Comparison of ENCODE assay signal across 11 cellular contexts in genomic region chr6:160974304-160974771, GRCh38. TPM values are rescaled to one million over a fixed set of nuclear protein-coding genes. Genes with fewer than 3 reads are reported as not detected.
DNase-seq lines count a peak whose midpoint lies in the region; ATAC-seq and TF ChIP-seq lines count a peak whose summit lies in the region.
"Had no signal": no experiment of that assay in that cellular context is flagged by ENCODE, and none has a peak within 500 bp of the region (broad histone marks: within the 10 kb centered on the region; RNA-seq: fewer than 3 reads in every experiment).

No MANE protein-coding gene starts in this region.

- no peak overlapping the region for H2AK5ac ChIP-seq in IMR-90 (ENCODE audit: low read depth, low read length)

- H3K4me1 ChIP-seq in IMR-90 (ENCODE audit: control insufficient read depth, insufficient read depth, low read length) (peaks cover 32% of the 10 kb centered on the region), tibial nerve (peaks cover 0 to 34% (median 18%) of the 10 kb centered on the region in 4 donors)
- H3K4me1 ChIP-seq: prostate gland had no signal

- BruUV-seq in IMR-90 (replicated peaks; lab: Mats Ljungman, UMichigan), result no TSS peak

- intact Hi-C loops in IMR-90 (cut with micrococcal nuclease), result loop anchor here (5.0 kb wide), 1 partner anchor 298 kb away; the partner anchor contains the start of gene AGPAT4
- intact Hi-C loops in lower leg skin (cut with DNase I; ENCODE audit: low total_unique reads), result no loop called here

- H3K9me3 ChIP-seq in IMR-90 (ENCODE audit: control insufficient read depth, insufficient read depth, low read length), result no peaks in the 10 kb centered on the region
- no peaks in the 10 kb centered on the region for H3K9me3 ChIP-seq in tibial nerve
- H3K9me3 ChIP-seq: prostate gland had no signal

- H2BK15ac ChIP-seq in IMR-90 (ENCODE audit: low read depth, low read length), result no peak overlapping the region

- TF ChIP-seq POLR2A in IMR-90 (IDR thresholded peaks at IDR 0.05; ENCODE audit: low read depth, low read length), result no peak
- no peak for TF ChIP-seq POLR2A in lower leg skin (IDR thresholded peaks at IDR 0.05)
- TF ChIP-seq POLR2A in tibial nerve (IDR thresholded peaks at IDR 0.05), result no peak

- peak overlapping the region; percentile 72; the same call in 1 of the 2 replicates for H3K4me2 ChIP-seq in IMR-90 (ENCODE audit: low read depth, low read length)

- no peaks in the 10 kb centered on the region for H3K9me1 ChIP-seq in IMR-90 (ENCODE audit: insufficient read depth, low read length)

- CTCF ChIA-PET in IMR-90 (lab: Yijun Ruan, JAX), result interaction anchor here (1.1 kb wide), 1 partner anchor 19 kb away, joined by 6 read pairs; no protein-coding TSS in a partner anchor

- dilution Hi-C loops in IMR-90 (cut with HindIII; ENCODE audit: low sequenced_read_pairs, unreplicated experiment), result no loop called here

- H2BK20ac ChIP-seq in IMR-90 (ENCODE audit: low read depth, low read length), result peak overlapping the region; percentile 46; the same call in 1 of the 2 replicates

- no peak overlapping the region for H4K8ac ChIP-seq in IMR-90 (ENCODE audit: low read depth in 2 of 2, low read length in 2 of 2)

- no peaks in the 10 kb centered on the region for H4K20me1 ChIP-seq in IMR-90 (ENCODE audit: insufficient read depth, low read length)

- H4K91ac ChIP-seq in IMR-90 (ENCODE audit: insufficient read depth, low read depth, low read length), result no peak overlapping the region

- peak overlapping the region; percentile 59 for H2BK5ac ChIP-seq in IMR-90 (ENCODE audit: low read depth, low read length, poor library complexity, severe bottlenecking)

- H3K23ac ChIP-seq in IMR-90 (ENCODE audit: low read depth, low read length), result no peak overlapping the region

- no peak overlapping the region; the same call in 1 of the 2 replicates for H3K14ac ChIP-seq in IMR-90 (replicated peaks; ENCODE audit: low read depth, low read length)

- no peaks in the 10 kb centered on the region for H3K79me1 ChIP-seq in IMR-90 (ENCODE audit: low read depth in 1 of 2, low read length in 2 of 2)

- DNase-seq in IMR-90, result peak; percentile 97
- DNase-seq in epithelial cell of esophagus (ENCODE audit: low read depth), result peak; percentile 91
- DNase-seq in lower leg skin (ENCODE audit: low spot score in 2 of 2), result peak; percentile 45 to 94
- peak; percentile 56 to 60 for DNase-seq in tibial nerve (ENCODE audit: low spot score in 2 of 2)
- no peak for DNase-seq in stimulated activated naive CD8-positive, alpha-beta T cell treated with anti-CD3 and anti-CD28 coated beads, Interleukin-15, Interleukin-2, amounts not matched to agents 100 U/mL and 50 U/mL, for 24 hours
- DNase-seq in NK-92 treated with Interleukin-12 subunit alpha and Interleukin-12 subunit beta, amount 100 ng/mL, for 24 hours (lab: John Stamatoyannopoulos, UW), result no peak
- no peak for DNase-seq in COLO829 (ENCODE audit: low spot score)
- no peak for DNase-seq in hippocampal formation (lab: John Stamatoyannopoulos, UW)
- DNase-seq: NCI-H345 had no signal

- ATAC-seq in IMR-90 (ENCODE audit: low read depth), result peak; percentile 31
- ATAC-seq in stimulated activated naive CD8-positive, alpha-beta T cell treated with anti-CD3 and anti-CD28 coated beads, Interleukin-15, Interleukin-2, amounts not matched to agents 100 U/mL and 50 U/mL, for 24 hours, result no peak
- ATAC-seq: GM12878 had no signal

- no peak overlapping the region for H3K56ac ChIP-seq in IMR-90 (ENCODE audit: extremely low read depth, insufficient read depth, low read length)

- peak overlapping the region; percentile 26; the same call in 1 of the 2 replicates for H3K4ac ChIP-seq in IMR-90 (ENCODE audit: low read depth, low read length)

- in situ Hi-C loops in IMR-90 (cut with MboI; ENCODE audit: low sequenced_read_pairs), result no loop called here

- H2AK9ac ChIP-seq in IMR-90 (replicated peaks; ENCODE audit: low read depth, low read length, poor library complexity), result no peak overlapping the region

- H3K18ac ChIP-seq in IMR-90 (ENCODE audit: low read depth, low read length), result peak overlapping the region; percentile 22; the same call in 1 of the 2 replicates

- TF ChIP-seq EP300 in tibial nerve (IDR thresholded peaks at IDR 0.05), result peak in 1 of 2 donors; percentile 50

- peak overlapping the region; percentile 29; the same call in 1 of the 2 replicates for H2BK120ac ChIP-seq in IMR-90 (ENCODE audit: low read depth, low read length)

- H3K4me3 ChIP-seq in IMR-90 (ENCODE audit: insufficient read depth, low read depth, low read length) (no peak overlapping the region), epithelial cell of esophagus (ENCODE audit: low read length) (no peak overlapping the region), lower leg skin (ENCODE audit: low read depth, poor library complexity, severe bottlenecking) (no peak overlapping the region), tibial nerve (no peak overlapping the region)
- H3K4me3 ChIP-seq: GM12878, prostate gland had no signal

- no peak for TF ChIP-seq RAD21 in IMR-90 (IDR thresholded peaks at IDR 0.05; ENCODE audit: low read length)

- no peak overlapping the region for H3K9ac ChIP-seq in IMR-90 (ENCODE audit: low read depth, low read length)

- 0 out of 2 replicates have a peak overlapping the region, but pooled peaks have one; percentile 25 for H4K5ac ChIP-seq in IMR-90 (ENCODE audit: low read depth, low read length)

- 4% methylated on average over 4 of the region's 9 CpGs; no CpG with 5 or more reads in 1 of the 2 experiments for WGBS in IMR-90 (ENCODE audit: extremely low coverage in 2 of 2, insufficient read length in 1 of 2), 2 experiments
- 13 to 33% methylated on average over 9 of the region's 9 CpGs for WGBS in lower leg skin, 2 donors
- 21 to 24% methylated on average over 9 of the region's 9 CpGs for WGBS in tibial nerve, 2 donors

- H2AFZ ChIP-seq in IMR-90 (replicated peaks; ENCODE audit: low read length, poor library complexity), result peak overlapping the region; percentile 35

- POLR2A ChIA-PET in IMR-90 (lab: Charles Lee; ENCODE audit: unreplicated experiment), result no interaction called here

- H3K36me3 ChIP-seq in IMR-90 (ENCODE audit: control insufficient read depth, insufficient read depth, low read length), result no peaks in the 10 kb centered on the region
- no peaks in the 10 kb centered on the region for H3K36me3 ChIP-seq in tibial nerve
- H3K36me3 ChIP-seq: prostate gland had no signal

- H3K27me3 ChIP-seq in IMR-90 (ENCODE audit: control insufficient read depth, insufficient read depth, low read length) (no peaks in the 10 kb centered on the region), tibial nerve (no peaks in the 10 kb centered on the region)

- TF ChIP-seq CTCF in IMR-90 (conservative IDR thresholded peaks at IDR 0.05; ENCODE audit: low read depth, low read length), result no peak
- TF ChIP-seq CTCF in epithelial cell of esophagus (IDR thresholded peaks at IDR 0.05; ENCODE audit: insufficient read depth, low read depth, low read length, missing control alignments), result no peak
- TF ChIP-seq CTCF in lower leg skin (IDR thresholded peaks at IDR 0.05), result no peak
- no peak for TF ChIP-seq CTCF in tibial nerve (IDR thresholded peaks at IDR 0.05)

- H3K27ac ChIP-seq in IMR-90 (ENCODE audit: insufficient read depth, low read length) (peak overlapping the region; percentile 83; the same call in 1 of the 2 replicates), tibial nerve (peak overlapping the region in 3 of 4 donors; percentile 51 to 84 (median 53))
- H3K27ac ChIP-seq: prostate gland had no signal

TF ChIP-seq in IMR-90, 13 proteins besides CTCF, POLR2A, EP300 and RAD21:
- TF ChIP-seq SMC3 (IDR thresholded peaks at IDR 0.05; ENCODE audit: low read depth, low read length) (no peak), MAZ (IDR thresholded peaks at IDR 0.05; ENCODE audit: borderline replicate concordance, low read depth, low read length) (peak; percentile 36; the same call in 1 of the 2 replicates), FOS (IDR thresholded peaks at IDR 0.05; ENCODE audit: low read depth, low read length) (no peak; the same call in 1 of the 2 replicates), CHD1 (IDR thresholded peaks at IDR 0.05; ENCODE audit: low read depth, low read length) (no peak), BHLHE40 (IDR thresholded peaks at IDR 0.05; ENCODE audit: low read depth, low read length) (no peak; the same call in none of the 2 replicates), RCOR1 (IDR thresholded peaks at IDR 0.05; ENCODE audit: insufficient replicate concordance, low read length) (peak; percentile 13), ELK1 (IDR thresholded peaks at IDR 0.05; ENCODE audit: borderline replicate concordance, low read depth, low read length) (no peak), NFE2L2 (IDR thresholded peaks at IDR 0.05; ENCODE audit: low read depth, low read length) (no peak)
- TF ChIP-seq, protein P1, sequence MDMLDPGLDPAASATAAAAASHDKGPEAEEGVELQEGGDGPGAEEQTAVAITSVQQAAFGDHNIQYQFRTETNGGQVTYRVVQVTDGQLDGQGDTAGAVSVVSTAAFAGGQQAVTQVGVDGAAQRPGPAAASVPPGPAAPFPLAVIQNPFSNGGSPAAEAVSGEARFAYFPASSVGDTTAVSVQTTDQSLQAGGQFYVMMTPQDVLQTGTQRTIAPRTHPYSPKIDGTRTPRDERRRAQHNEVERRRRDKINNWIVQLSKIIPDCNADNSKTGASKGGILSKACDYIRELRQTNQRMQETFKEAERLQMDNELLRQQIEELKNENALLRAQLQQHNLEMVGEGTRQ (IDR thresholded peaks at IDR 0.05; ENCODE audit: low read depth, low read length), result peak; percentile 78
TF ChIP-seq in IMR-90: peak in this region for 3.

RNA-seq across cellular contexts. Expression of gene MAP3K4, which starts 17.2 kb away (rescaled TPM):
- total RNA-seq in IMR-90 (2012; rRNA removed), result 20.4 and 23.1 TPM in 2 replicates
- 6.9 and 11.5 TPM in 2 replicates for polyA plus RNA-seq in IMR-90 (2012; rRNA removed)
- polyA plus RNA-seq in IMR-90 (2012; cell fraction: cytosol; rRNA removed), result 2.0 and 3.7 TPM in 2 replicates
- 6.4 and 26.8 TPM in 2 replicates for polyA plus RNA-seq in IMR-90 (2012; cell fraction: nucleus; rRNA removed; ENCODE audit: low replicate concordance)
- total RNA-seq in lower leg skin, result 10 to 100 TPM; 22.8 to 33.8 (median 30.4) TPM
- 10 to 100 TPM; 42.9 to 63.0 (median 56.0) TPM for total RNA-seq in tibial nerve

Comparison
In these comparisons a context has a peak if more than half of its experiments do, and no peak if none do; other contexts are left out.
1. DNase-seq: peak in IMR-90 (single experiment), epithelial cell of esophagus (single experiment), lower leg skin (2 of 2) and tibial nerve (2 of 2); none in stimulated activated naive CD8-positive, alpha-beta T cell treated with anti-CD3 and anti-CD28 coated beads, Interleukin-15, Interleukin-2, amounts not matched to agents 100 U/mL and 50 U/mL, for 24 hours (single experiment), NK-92 treated with Interleukin-12 subunit alpha and Interleukin-12 subunit beta, amount 100 ng/mL, for 24 hours (single experiment), COLO829 (single experiment) and hippocampal formation (0 of 2).